Comparison of ENCODE assay signal across 15 cellular contexts in the genomic region with DNA sequence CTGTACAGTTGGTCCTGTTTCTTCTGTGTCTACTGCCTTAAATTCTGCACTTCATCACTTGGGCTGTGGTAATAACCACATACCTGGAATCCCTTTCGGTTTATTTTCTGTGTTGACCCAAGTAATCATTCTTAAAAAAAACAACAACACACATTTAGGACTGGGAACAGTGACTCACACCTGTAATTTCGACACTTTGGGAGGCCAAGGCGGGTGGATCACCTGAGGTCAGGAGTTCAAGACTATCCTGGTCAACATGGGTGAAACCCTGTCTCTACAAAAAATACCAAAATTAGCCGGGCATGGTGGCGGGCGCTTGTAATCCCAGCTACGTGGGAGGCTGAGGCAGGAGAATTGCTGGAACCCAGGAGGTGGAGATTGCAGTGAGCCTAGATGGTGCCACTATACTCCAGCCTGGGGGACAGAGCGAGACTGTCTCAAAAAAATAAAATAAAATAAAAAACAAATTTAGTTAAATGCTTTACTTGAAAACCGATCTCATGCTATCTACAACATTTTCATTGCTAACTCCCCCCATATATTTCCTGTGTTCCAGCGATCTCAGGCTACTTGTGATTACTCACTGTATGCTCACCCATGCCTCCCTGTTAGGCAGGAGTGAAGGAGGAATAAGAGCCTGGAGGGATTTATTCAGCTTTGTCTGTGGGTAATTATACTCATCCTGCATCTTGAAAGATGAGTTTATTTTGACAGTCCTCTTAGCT. TPM values are rescaled to one million over a fixed set of nuclear protein-coding genes. Genes with fewer than 3 reads are reported as not detected.
A peak's percentile ranks its signal among the peaks of the same experiment; 100 is the strongest.
DNase-seq lines count a peak whose midpoint lies in the region; ATAC-seq and TF ChIP-seq lines count a peak whose summit lies in the region.
"Had no signal": no experiment of that assay in that cellular context is flagged by ENCODE, and none has a peak within 500 bp of the region (broad histone marks: within the 10 kb centered on the region; RNA-seq: fewer than 3 reads in every experiment).

No MANE protein-coding gene starts in this region.

- H2BK15ac ChIP-seq in neuronal stem cell (ENCODE audit: low read length) = no peak overlapping the region

- no peak for ATAC-seq in heart left ventricle
- peak; percentile 75 for ATAC-seq in upper lobe of right lung

- H3K27ac ChIP-seq in cardiac muscle cell (peak overlapping the region; percentile 7), heart left ventricle (no peak overlapping the region), upper lobe of right lung (no peak overlapping the region), neuronal stem cell (replicated peaks; ENCODE audit: low read length) (no peak overlapping the region)
- H3K27ac ChIP-seq: KMS-11 had no signal

- H3K4me3 ChIP-seq in cardiac muscle cell = no peak overlapping the region
- no peak overlapping the region for H3K4me3 ChIP-seq in heart left ventricle
- H3K4me3 ChIP-seq in fibroblast of villous mesenchyme (ENCODE audit: low read depth, low read length) = no peak overlapping the region
- H3K4me3 ChIP-seq in upper lobe of right lung = no peak overlapping the region
- no peak overlapping the region for H3K4me3 ChIP-seq in neuronal stem cell (ENCODE audit: low read length in 2 of 2)

- no peak overlapping the region for H3K18ac ChIP-seq in neuronal stem cell (ENCODE audit: low read length)

- H2AK5ac ChIP-seq in neuronal stem cell (ENCODE audit: low read depth, low read length) = no peak overlapping the region

- no peak overlapping the region for H2BK12ac ChIP-seq in neuronal stem cell (ENCODE audit: low read length)

- 87 to 91% (median 88%) methylated on average over 10 of the region's 10 CpGs for WGBS in heart left ventricle, 4 donors
- no CpG with 5 or more reads among the region's 10 CpGs for WGBS in neuronal stem cell (ENCODE audit: extremely low coverage in 2 of 2, insufficient read length in 2 of 2, insufficient replicate concordance in 1 of 2), 2 donors

- H3K36me3 ChIP-seq in cardiac muscle cell (no peaks in the 10 kb centered on the region), heart left ventricle (no peaks in the 10 kb centered on the region), upper lobe of right lung (no peaks in the 10 kb centered on the region), neuronal stem cell (replicated peaks in 1 of 2; ENCODE audit: control insufficient read depth in 2 of 2, insufficient read depth in 2 of 2, low read length in 2 of 2) (peaks cover 0 to 10% of the 10 kb centered on the region in 2 donors)

- no peak overlapping the region for H3K4ac ChIP-seq in neuronal stem cell (ENCODE audit: low read length)

- H3K14ac ChIP-seq in neuronal stem cell (ENCODE audit: low read length) = no peak overlapping the region

- no peak overlapping the region for H2BK120ac ChIP-seq in neuronal stem cell (ENCODE audit: low read depth, low read length)

- no peak overlapping the region for H3K23ac ChIP-seq in neuronal stem cell (ENCODE audit: low read depth, low read length, poor library complexity)

- no peak overlapping the region for H3K9ac ChIP-seq in neuronal stem cell (ENCODE audit: low read depth, low read length, poor library complexity)
- H3K9ac ChIP-seq: KMS-11 had no signal

- H3K4me1 ChIP-seq in cardiac muscle cell (ENCODE audit: low read depth) (peaks cover 30% of the 10 kb centered on the region), heart left ventricle (peaks cover 2 to 70% (median 36%) of the 10 kb centered on the region in 12 donors), upper lobe of right lung (peaks cover 11% of the 10 kb centered on the region), neuronal stem cell (ENCODE audit: control insufficient read depth in 2 of 2, insufficient read depth in 1 of 2, low read depth in 1 of 2, low read length in 2 of 2) (peaks cover 0 to 3% of the 10 kb centered on the region in 2 donors)

- H3K79me1 ChIP-seq in neuronal stem cell (ENCODE audit: low read depth, low read length) = peaks cover 6% of the 10 kb centered on the region

- intact Hi-C loops in heart left ventricle (cut with DNase I) (no loop called here), upper lobe of right lung (cut with DNase I) (no loop called here)

- H3K9me3 ChIP-seq in cardiac muscle cell (ENCODE audit: low read depth) (no peaks in the 10 kb centered on the region), heart left ventricle (no peaks in the 10 kb centered on the region), upper lobe of right lung (no peaks in the 10 kb centered on the region), neuronal stem cell (replicated peaks in 1 of 2; ENCODE audit: control insufficient read depth in 2 of 2, insufficient read depth in 1 of 2, low read depth in 1 of 2, low read length in 2 of 2) (peaks cover 0 to 18% of the 10 kb centered on the region in 2 donors)

- H4K91ac ChIP-seq in neuronal stem cell (ENCODE audit: low read depth, low read length, poor library complexity) = no peak overlapping the region

- H4K8ac ChIP-seq in neuronal stem cell (ENCODE audit: low read depth, low read length) = no peak overlapping the region

- no peak overlapping the region for H2AFZ ChIP-seq in neuronal stem cell (ENCODE audit: low read length)

- TF ChIP-seq CTCF in cardiac muscle cell (IDR thresholded peaks at IDR 0.05; ENCODE audit: low read depth, low read length) (no peak), heart left ventricle (IDR thresholded peaks at IDR 0.05) (no peak), fibroblast of villous mesenchyme (IDR thresholded peaks at IDR 0.05; ENCODE audit: insufficient read depth, low read depth, low read length) (no peak), upper lobe of right lung (IDR thresholded peaks at IDR 0.05) (no peak)

- H2BK5ac ChIP-seq in neuronal stem cell (ENCODE audit: low read length) = no peak overlapping the region

- no peaks in the 10 kb centered on the region for H3K27me3 ChIP-seq in cardiac muscle cell
- no peaks in the 10 kb centered on the region for H3K27me3 ChIP-seq in heart left ventricle
- no peaks in the 10 kb centered on the region for H3K27me3 ChIP-seq in upper lobe of right lung
- H3K27me3 ChIP-seq in neuronal stem cell (ENCODE audit: control insufficient read depth in 3 of 3, insufficient read depth in 3 of 3, low read depth in 1 of 3, low read length in 3 of 3) = no peaks in the 10 kb centered on the region

- no peak for TF ChIP-seq POLR2A in heart left ventricle (IDR thresholded peaks at IDR 0.05)

- DNase-seq in cardiac muscle cell (ENCODE audit: low read depth in 1 of 2, low spot score in 1 of 2) (peak in 1 of 2 donors; percentile 53), heart left ventricle (no peak), T1000 (lab: John Stamatoyannopoulos, UW) (peak; percentile 16), fibroblast of villous mesenchyme (ENCODE audit: low read depth) (peak; percentile 41), upper lobe of right lung (no peak), NCI-H1694 (lab: John Stamatoyannopoulos, UW) (no peak), neuronal stem cell (ENCODE audit: low spot score) (no peak)
- DNase-seq in activated T-cell treated with anti-CD3 and anti-CD28 coated beads, Interleukin-2, amount 50 U/mL, for 48 hours = no peak
- DNase-seq: activated CD4-positive, alpha-beta T cell treated with anti-CD3 and anti-CD28 coated beads, Interleukin-2, amount 10 ng/mL, durations not matched to agents 24 days and 14 days; activated gamma-delta T cell treated with Interleukin-2 at 50 U/mL for 16 hours; cortex of kidney; GDM1; NCI-H446 treated with DMSO at 0.1 percent for 48 hours; retina had no signal

- no peak overlapping the region for H3K4me2 ChIP-seq in neuronal stem cell (ENCODE audit: insufficient read depth, low read length, poor library complexity, severe bottlenecking)
- H3K4me2 ChIP-seq: KMS-11 had no signal

RNA-seq across cellular contexts. Expression of a gene that starts 18.2 kb away (rescaled TPM):
- total RNA-seq in cardiac muscle cell (148 and 177 TPM in 2 replicates), heart left ventricle (10 to 100 TPM; 44.5 to 56.8 (median 52.4) TPM), fibroblast of villous mesenchyme (195 and 207 TPM in 2 replicates), upper lobe of right lung (91.5 TPM)
- polyA plus RNA-seq in cardiac muscle cell (108 and 119 TPM in 2 replicates), heart left ventricle (10 to 100 TPM; 12.0 to 30.8 TPM)
- 64.8 TPM for polyA plus RNA-seq in neuronal stem cell (2013, experiment 1 of 2)
- polyA plus RNA-seq in neuronal stem cell (2013, experiment 2 of 2) = 66.0 TPM

Comparison
In these comparisons a context has a peak if more than half of its experiments do, and no peak if none do; other contexts are left out.
1. DNase-seq: peak in T1000 (single experiment) and fibroblast of villous mesenchyme (single experiment); none in heart left ventricle (0 of 5), upper lobe of right lung (single experiment), activated T-cell treated with anti-CD3 and anti-CD28 coated beads, Interleukin-2, amount 50 U/mL, for 48 hours (0 of 2), NCI-H1694 (single experiment) and neuronal stem cell (single experiment).